14 cellular contexts compared by ENCODE assay signal in the genomic region with DNA sequence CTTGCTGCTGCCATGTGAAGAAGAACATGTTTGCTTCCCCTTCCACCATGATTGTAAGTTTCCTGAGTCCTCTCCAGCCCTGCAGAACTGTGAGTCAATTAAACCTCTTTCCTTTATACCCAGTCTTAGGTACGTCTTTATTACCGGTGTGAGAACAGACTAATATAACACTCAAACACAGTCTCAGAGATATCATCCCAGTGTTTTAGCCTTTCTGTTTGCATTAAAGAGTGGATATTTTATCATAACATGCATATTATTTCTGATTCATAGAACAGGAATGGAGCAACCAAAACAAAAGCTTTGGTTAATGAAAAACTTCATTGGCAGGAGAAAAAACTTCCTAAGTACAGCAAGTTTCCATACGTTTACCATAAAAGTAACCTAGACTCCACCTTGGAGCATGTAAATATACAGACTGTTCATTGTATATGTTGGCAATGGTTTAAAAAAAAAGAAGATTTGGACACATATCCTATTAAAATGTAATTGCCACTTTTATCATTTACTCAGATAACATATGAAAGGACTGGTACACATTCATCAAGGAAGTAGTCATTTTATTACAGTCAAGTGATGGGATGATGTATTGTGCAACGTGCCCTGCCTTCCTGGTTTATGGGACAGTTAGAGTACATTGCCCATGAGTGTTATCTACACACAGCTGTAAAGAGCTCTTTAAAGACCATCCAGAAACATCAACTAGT.
A peak's percentile ranks its signal among the peaks of the same experiment; 100 is the strongest.
DNase-seq lines count a peak whose midpoint lies in the region; ATAC-seq and TF ChIP-seq lines count a peak whose summit lies in the region.
"Had no signal": no experiment of that assay in that cellular context is flagged by ENCODE, and none has a peak within 500 bp of the region (broad histone marks: within the 10 kb centered on the region; RNA-seq: fewer than 3 reads in every experiment).

No MANE protein-coding gene starts in this region.

- intact Hi-C loops in IMR-90 (cut with micrococcal nuclease): no loop called here
- intact Hi-C loops in left colon (cut with DNase I, micrococcal nuclease): no loop called here

- TF ChIP-seq POLR2A in IMR-90 (IDR thresholded peaks at IDR 0.05; ENCODE audit: low read depth, low read length): no peak
- no peak for TF ChIP-seq POLR2A in suprapubic skin (IDR thresholded peaks at IDR 0.05)
- TF ChIP-seq POLR2A in GM18505 (IDR thresholded peaks at IDR 0.05; ENCODE audit: borderline replicate concordance, extremely low read depth, insufficient read depth, insufficient read length): no peak

- H2BK15ac ChIP-seq in IMR-90 (ENCODE audit: low read depth, low read length): no peak overlapping the region

- H3K27ac Mint-ChIP-seq in activated CD4-positive, alpha-beta memory T cell treated with anti-CD3 and anti-CD28 coated beads, Interleukin-2, amount 10 ng/mL, durations not matched to agents 7 days and 5 days: no peak overlapping the region
- H3K27ac Mint-ChIP-seq: naive thymus-derived CD4-positive, alpha-beta T cell had no signal

- no peak overlapping the region for H3K9ac ChIP-seq in IMR-90 (ENCODE audit: low read depth, low read length)

- dilution Hi-C loops in IMR-90 (cut with HindIII; ENCODE audit: low sequenced_read_pairs, unreplicated experiment): no loop called here

- DNase-seq in AG09309 (ENCODE audit: low read depth): peak; percentile 53
- DNase-seq in IMR-90: peak; percentile 49
- DNase-seq in left colon: peak; percentile 46 to 76
- DNase-seq in suprapubic skin (ENCODE audit: low spot score in 2 of 2): no peak
- DNase-seq in substantia nigra (lab: John Stamatoyannopoulos, UW): no peak
- DNase-seq in activated CD4-positive, alpha-beta memory T cell treated with anti-CD3 and anti-CD28 coated beads, Interleukin-2, amount 10 ng/mL, durations not matched to agents 7 days and 5 days: no peak
- DNase-seq: activated CD4-positive, alpha-beta T cell treated with anti-CD3 and anti-CD28 coated beads for 4 hours; activated gamma-delta T cell; caudate nucleus; naive thymus-derived CD4-positive, alpha-beta T cell; NCI-H1417 treated with DMSO at 0.1 percent for 48 hours had no signal

- H3K36me3 ChIP-seq in IMR-90 (ENCODE audit: control insufficient read depth, insufficient read depth, low read length): no peaks in the 10 kb centered on the region
- no peaks in the 10 kb centered on the region for H3K36me3 ChIP-seq in suprapubic skin
- H3K36me3 ChIP-seq: uterus had no signal

- H2BK120ac ChIP-seq in IMR-90 (ENCODE audit: low read depth, low read length): no peak overlapping the region; the same call in 1 of the 2 replicates

- TF ChIP-seq EP300 in suprapubic skin (IDR thresholded peaks at IDR 0.05): no peak

- H3K56ac ChIP-seq in IMR-90 (ENCODE audit: extremely low read depth, insufficient read depth, low read length): no peak overlapping the region

- H3K14ac ChIP-seq in IMR-90 (replicated peaks; ENCODE audit: low read depth, low read length): no peak overlapping the region

- H4K20me1 ChIP-seq in IMR-90 (ENCODE audit: insufficient read depth, low read length): no peaks in the 10 kb centered on the region

- no peak overlapping the region for H2AK9ac ChIP-seq in IMR-90 (replicated peaks; ENCODE audit: low read depth, low read length, poor library complexity)

- H2AK5ac ChIP-seq in IMR-90 (ENCODE audit: low read depth, low read length): peak overlapping the region; percentile 44; the same call in 1 of the 2 replicates

- H3K9me3 Mint-ChIP-seq in activated CD4-positive, alpha-beta memory T cell treated with anti-CD3 and anti-CD28 coated beads, Interleukin-2, amount 10 ng/mL, durations not matched to agents 7 days and 5 days: peaks cover 5% of the 10 kb centered on the region

- H3K9me1 ChIP-seq in IMR-90 (ENCODE audit: insufficient read depth, low read length): peaks cover 1% of the 10 kb centered on the region; the same call in 1 of the 2 replicates

- no peak overlapping the region for H3K4me2 ChIP-seq in IMR-90 (ENCODE audit: low read depth, low read length)

- no peak overlapping the region; the same call in 1 of the 2 replicates for H3K27ac ChIP-seq in IMR-90 (ENCODE audit: insufficient read depth, low read length)
- peak overlapping the region; percentile 70 for H3K27ac ChIP-seq in VCaP
- no peak overlapping the region for H3K27ac ChIP-seq in suprapubic skin
- no peak overlapping the region for H3K27ac ChIP-seq in substantia nigra (ENCODE audit: low read depth, low read length, poor library complexity, severe bottlenecking)
- H3K27ac ChIP-seq: uterus had no signal

- WGBS in IMR-90 (ENCODE audit: extremely low coverage in 2 of 2, insufficient read length in 1 of 2), 2 experiments: no CpG with 5 or more reads among the region's 4 CpGs
- 58% methylated on average over 4 of the region's 4 CpGs for WGBS in suprapubic skin

- in situ Hi-C loops in IMR-90 (cut with MboI; ENCODE audit: low sequenced_read_pairs): no loop called here

- TF ChIP-seq RAD21 in IMR-90 (IDR thresholded peaks at IDR 0.05; ENCODE audit: low read length): no peak

- no peak overlapping the region for H2AFZ ChIP-seq in IMR-90 (replicated peaks; ENCODE audit: low read length, poor library complexity)

- H3K9me3 ChIP-seq in IMR-90 (ENCODE audit: control insufficient read depth, insufficient read depth, low read length) (no peaks in the 10 kb centered on the region), suprapubic skin (no peaks in the 10 kb centered on the region)
- H3K9me3 ChIP-seq: uterus had no signal

- peaks cover 6% of the 10 kb centered on the region for H3K36me3 Mint-ChIP-seq in activated CD4-positive, alpha-beta memory T cell treated with anti-CD3 and anti-CD28 coated beads, Interleukin-2, amount 10 ng/mL, durations not matched to agents 7 days and 5 days (ENCODE audit: low read depth)

- H3K4me1 ChIP-seq in IMR-90 (ENCODE audit: control insufficient read depth, insufficient read depth, low read length) (peaks cover 9% of the 10 kb centered on the region), suprapubic skin (no peaks in the 10 kb centered on the region)
- H3K4me1 ChIP-seq: uterus had no signal

- H3K4me3 Mint-ChIP-seq in activated CD4-positive, alpha-beta memory T cell treated with anti-CD3 and anti-CD28 coated beads, Interleukin-2, amount 10 ng/mL, durations not matched to agents 7 days and 5 days: no peak overlapping the region
- H3K4me3 Mint-ChIP-seq: naive thymus-derived CD4-positive, alpha-beta T cell had no signal

- peak overlapping the region in 1 of 2 experiments; percentile 32; a peak in 1 of 4 replicates for H4K8ac ChIP-seq in IMR-90 (ENCODE audit: low read depth in 2 of 2, low read length in 2 of 2)

- peaks cover 14% of the 10 kb centered on the region for H3K27me3 Mint-ChIP-seq in activated CD4-positive, alpha-beta memory T cell treated with anti-CD3 and anti-CD28 coated beads, Interleukin-2, amount 10 ng/mL, durations not matched to agents 7 days and 5 days

- CTCF ChIA-PET in IMR-90 (lab: Yijun Ruan, JAX): no interaction called here
- CTCF ChIA-PET in activated CD4-positive, alpha-beta memory T cell treated with anti-CD3 and anti-CD28 coated beads, Interleukin-2, amount 10 ng/mL, durations not matched to agents 7 days and 5 days (lab: Charles Lee): no interaction called here

- H3K23ac ChIP-seq in IMR-90 (ENCODE audit: low read depth, low read length): no peak overlapping the region

- no peaks in the 10 kb centered on the region for H3K79me1 ChIP-seq in IMR-90 (ENCODE audit: low read depth in 1 of 2, low read length in 2 of 2)

- no peak overlapping the region for H2BK5ac ChIP-seq in IMR-90 (ENCODE audit: low read depth, low read length, poor library complexity, severe bottlenecking)

- H3K4me3 ChIP-seq in AG09309 (ENCODE audit: control insufficient read depth, low read depth, low read length) (no peak overlapping the region), IMR-90 (ENCODE audit: insufficient read depth, low read depth, low read length) (no peak overlapping the region), suprapubic skin (no peak overlapping the region)
- H3K4me3 ChIP-seq: uterus had no signal

- H2BK20ac ChIP-seq in IMR-90 (ENCODE audit: low read depth, low read length): no peak overlapping the region

- H3K27me3 ChIP-seq in IMR-90 (ENCODE audit: control insufficient read depth, insufficient read depth, low read length) (no peaks in the 10 kb centered on the region), suprapubic skin (no peaks in the 10 kb centered on the region)
- H3K27me3 ChIP-seq: uterus had no signal

- no peak overlapping the region for H4K5ac ChIP-seq in IMR-90 (ENCODE audit: low read depth, low read length)

- H3K4me1 Mint-ChIP-seq in activated CD4-positive, alpha-beta memory T cell treated with anti-CD3 and anti-CD28 coated beads, Interleukin-2, amount 10 ng/mL, durations not matched to agents 7 days and 5 days: no peaks in the 10 kb centered on the region

- no TSS peak for BruUV-seq in IMR-90 (replicated peaks; lab: Mats Ljungman, UMichigan)

- no peak overlapping the region for H3K4ac ChIP-seq in IMR-90 (ENCODE audit: low read depth, low read length)

- no peak overlapping the region for H4K91ac ChIP-seq in IMR-90 (ENCODE audit: insufficient read depth, low read depth, low read length)

- ATAC-seq in IMR-90 (ENCODE audit: low read depth): peak; percentile 54
- peak; percentile 88 for ATAC-seq in left colon
- no peak for ATAC-seq in GM18505 (IDR thresholded peaks at IDR 0.05; ENCODE audit: unreplicated experiment)
- ATAC-seq: naive thymus-derived CD4-positive, alpha-beta T cell had no signal

- TF ChIP-seq CTCF in AG09309 (IDR thresholded peaks at IDR 0.05; ENCODE audit: control insufficient read depth, insufficient read depth, low read depth, low read length, missing control alignments) (no peak), IMR-90 (conservative IDR thresholded peaks at IDR 0.05; ENCODE audit: low read depth, low read length) (no peak), VCaP (conservative IDR thresholded peaks at IDR 0.05) (no peak), suprapubic skin (IDR thresholded peaks at IDR 0.05) (no peak)

- POLR2A ChIA-PET in IMR-90 (lab: Charles Lee; ENCODE audit: unreplicated experiment): no interaction called here
- POLR2A ChIA-PET in activated CD4-positive, alpha-beta memory T cell treated with anti-CD3 and anti-CD28 coated beads, Interleukin-2, amount 10 ng/mL, durations not matched to agents 7 days and 5 days (lab: Charles Lee): no interaction called here

- no peak overlapping the region for H3K18ac ChIP-seq in IMR-90 (ENCODE audit: low read depth, low read length)

TF ChIP-seq in IMR-90, 13 proteins besides CTCF, POLR2A, EP300 and RAD21:
- peak; percentile 94 for TF ChIP-seq CEBPB (IDR thresholded peaks at IDR 0.05; ENCODE audit: low read depth, low read length)
- TF ChIP-seq MAZ (IDR thresholded peaks at IDR 0.05; ENCODE audit: borderline replicate concordance, low read depth, low read length): no peak

Comparison
In these comparisons a context has a peak if more than half of its experiments do, and no peak if none do; other contexts are left out.
1. DNase-seq: peak in AG09309 (single experiment), IMR-90 (single experiment) and left colon (2 of 2); none in suprapubic skin (0 of 2), substantia nigra (0 of 49) and activated CD4-positive, alpha-beta memory T cell treated with anti-CD3 and anti-CD28 coated beads, Interleukin-2, amount 10 ng/mL, durations not matched to agents 7 days and 5 days (single experiment).